In the genomic region with DNA sequence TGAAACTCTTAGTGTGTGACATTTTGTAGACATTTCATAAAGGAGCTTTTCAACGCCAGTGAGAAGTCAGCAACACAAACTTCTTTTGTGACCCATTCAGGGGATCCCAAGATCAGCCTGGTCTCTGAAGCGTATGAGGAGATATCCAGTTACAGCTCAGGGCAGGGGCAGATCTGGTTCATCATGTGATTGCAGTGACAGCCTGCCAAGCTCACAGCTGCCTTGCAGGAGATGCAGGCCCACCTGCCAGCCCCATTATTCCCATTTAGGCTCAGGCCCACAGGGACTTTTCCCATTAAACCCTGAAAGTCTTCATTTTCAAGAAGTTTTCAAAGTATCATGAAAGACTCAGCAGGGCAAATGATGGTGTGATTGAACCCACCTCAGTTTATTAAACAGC, we compare ENCODE assay signal across 11 cellular contexts.
DNase-seq lines count a peak whose midpoint lies in the region; ATAC-seq lines count a peak whose summit lies in the region.
"Had no signal": no experiment of that assay in that cellular context is flagged by ENCODE, and none has a peak within 500 bp of the region (broad histone marks: within the 10 kb centered on the region; RNA-seq: fewer than 3 reads in every experiment).

No MANE protein-coding gene starts in this region.

- DNase-seq in NCI-H1417 (lab: John Stamatoyannopoulos, UW) (peak in 2 of 3 experiments; percentile 34 to 63), NCI-H1417 treated with DMSO at 0.1 percent for 48 hours (lab: John Stamatoyannopoulos, UW) (no peak), NCI-H345 treated with DMSO at 0.1 percent for 48 hours (lab: John Stamatoyannopoulos, UW; ENCODE audit: unreplicated experiment) (peak; percentile 36), fibroblast of peridontal ligament (ENCODE audit: extremely low read depth) (peak; percentile 49), skeletal muscle cell (ENCODE audit: low read depth) (peak; percentile 25), cortex of kidney (lab: John Stamatoyannopoulos, UW) (no peak)
- no peak for DNase-seq in stimulated activated CD4-positive, alpha-beta T cell treated with anti-CD3 and anti-CD28 coated beads, Interleukin-2, amount 100 ng/mL, for 48 hours
- DNase-seq: colonic mucosa; stimulated activated CD4-positive, alpha-beta T cell treated with anti-CD3 and anti-CD28 coated beads, Interleukin-4, amount 100 ng/mL, for 4 hours; testis had no signal

- no peak overlapping the region for H3K4me3 ChIP-seq in skeletal muscle cell (ENCODE audit: low read depth, low read length)
- H3K4me3 ChIP-seq: colonic mucosa, testis had no signal

- no peak for ATAC-seq in HG02970 (IDR thresholded peaks at IDR 0.05; ENCODE audit: low FRiP score, unreplicated experiment)

Comparison
In these comparisons a context has a peak if more than half of its experiments do, and no peak if none do; other contexts are left out.
1. DNase-seq: peak in NCI-H1417 (2 of 3), NCI-H345 treated with DMSO at 0.1 percent for 48 hours (single experiment), fibroblast of peridontal ligament (single experiment) and skeletal muscle cell (single experiment); none in NCI-H1417 treated with DMSO at 0.1 percent for 48 hours (single experiment), cortex of kidney (single experiment) and stimulated activated CD4-positive, alpha-beta T cell treated with anti-CD3 and anti-CD28 coated beads, Interleukin-2, amount 100 ng/mL, for 48 hours (0 of 2).